ENCODE assay signal across 9 cellular contexts in genomic region chr5:138954257-138955012, GRCh38.
DNase-seq lines count a peak whose midpoint lies in the region; TF ChIP-seq lines count a peak whose summit lies in the region.
"Had no signal": no experiment of that assay in that cellular context is flagged by ENCODE, and none has a peak within 500 bp of the region (broad histone marks: within the 10 kb centered on the region; RNA-seq: fewer than 3 reads in every experiment).

No MANE protein-coding gene starts in this region.

- no peak overlapping the region for H3K4me3 ChIP-seq in tibial artery

- DNase-seq in NCI-H146 (lab: John Stamatoyannopoulos, UW): peak; percentile 80
- DNase-seq in NCI-H146 treated with DMSO at 0.1 percent for 48 hours (lab: John Stamatoyannopoulos, UW; ENCODE audit: unreplicated experiment): no peak
- DNase-seq in mesothelial cell of epicardium (ENCODE audit: low spot score in 2 of 2, unreplicated experiment in 2 of 2): no peak
- DNase-seq in tibial artery: peak in 1 of 2 donors; percentile 18
- no peak for DNase-seq in NCI-H2107 treated with DMSO at 0.1 percent for 48 hours (lab: John Stamatoyannopoulos, UW; ENCODE audit: unreplicated experiment)
- no peak for DNase-seq in GDM1 (lab: John Stamatoyannopoulos, UW)
- DNase-seq in AML-193 (lab: John Stamatoyannopoulos, UW): no peak
- DNase-seq: activated T-cell treated with anti-CD3 and anti-CD28 coated beads, Interleukin-2, amount 50 U/mL, for 4 hours had no signal

- peak overlapping the region; percentile 67 to 76 for H3K27ac ChIP-seq in tibial artery

- no peak overlapping the region for H3K4me3 Mint-ChIP-seq in dendritic cell treated with granulocyte-macrophage colony-stimulating factor and Interleukin-4, amounts not matched to agents 40 ng/mL and 50 ng/mL, for 4 days
- no peak overlapping the region for H3K4me3 Mint-ChIP-seq in mesothelial cell of epicardium
- H3K4me3 Mint-ChIP-seq: activated T-cell treated with anti-CD3 and anti-CD28 coated beads, Interleukin-2, amount 50 U/mL, for 4 hours had no signal

- H3K27me3 ChIP-seq in tibial artery: no peaks in the 10 kb centered on the region

- H3K9me3 ChIP-seq in tibial artery: no peaks in the 10 kb centered on the region

- no peaks in the 10 kb centered on the region for H3K27me3 Mint-ChIP-seq in dendritic cell treated with granulocyte-macrophage colony-stimulating factor and Interleukin-4, amounts not matched to agents 40 ng/mL and 50 ng/mL, for 4 days
- no peaks in the 10 kb centered on the region for H3K27me3 Mint-ChIP-seq in mesothelial cell of epicardium (ENCODE audit: low read depth)

- H3K9me3 Mint-ChIP-seq in dendritic cell treated with granulocyte-macrophage colony-stimulating factor and Interleukin-4, amounts not matched to agents 40 ng/mL and 50 ng/mL, for 4 days: no peaks in the 10 kb centered on the region
- H3K9me3 Mint-ChIP-seq in mesothelial cell of epicardium: no peaks in the 10 kb centered on the region
- H3K9me3 Mint-ChIP-seq: activated T-cell treated with anti-CD3 and anti-CD28 coated beads, Interleukin-2, amount 50 U/mL, for 4 hours had no signal

- peaks cover 0 to 4% (median 0%) of the 10 kb centered on the region in 3 donors for H3K36me3 ChIP-seq in tibial artery

- H3K36me3 Mint-ChIP-seq in dendritic cell treated with granulocyte-macrophage colony-stimulating factor and Interleukin-4, amounts not matched to agents 40 ng/mL and 50 ng/mL, for 4 days (ENCODE audit: low read depth): peaks cover 33% of the 10 kb centered on the region
- H3K36me3 Mint-ChIP-seq in mesothelial cell of epicardium: peaks cover 6% of the 10 kb centered on the region

- H3K27ac Mint-ChIP-seq in dendritic cell treated with granulocyte-macrophage colony-stimulating factor and Interleukin-4, amounts not matched to agents 40 ng/mL and 50 ng/mL, for 4 days: peak overlapping the region; percentile 75
- peak overlapping the region; percentile 57 for H3K27ac Mint-ChIP-seq in mesothelial cell of epicardium

- H3K4me1 ChIP-seq in tibial artery: peaks cover 0 to 61% (median 47%) of the 10 kb centered on the region in 4 donors

- H3K4me1 Mint-ChIP-seq in dendritic cell treated with granulocyte-macrophage colony-stimulating factor and Interleukin-4, amounts not matched to agents 40 ng/mL and 50 ng/mL, for 4 days (ENCODE audit: low read depth): peaks cover 42% of the 10 kb centered on the region
- H3K4me1 Mint-ChIP-seq in mesothelial cell of epicardium: peaks cover 46% of the 10 kb centered on the region

- TF ChIP-seq CTCF in mesothelial cell of epicardium (IDR thresholded peaks at IDR 0.05; ENCODE audit: unreplicated experiment) (no peak), tibial artery (IDR thresholded peaks at IDR 0.05) (no peak)

- intact Hi-C loops in dendritic cell treated with granulocyte-macrophage colony-stimulating factor and Interleukin-4, amounts not matched to agents 40 ng/mL and 50 ng/mL, for 4 days (cut with micrococcal nuclease): no loop called here
- intact Hi-C loops in tibial artery (cut with DNase I; ENCODE audit: low total_unique reads): no loop called here
